ENCODE assay signal across 18 cellular contexts in genomic region chr17:65573283-65573603, GRCh38.
"Had no signal": no experiment of that assay in that cellular context is flagged by ENCODE, and none has a peak within 500 bp of the region (broad histone marks: within the 10 kb centered on the region; RNA-seq: fewer than 3 reads in every experiment).

No MANE protein-coding gene starts in this region.

- H3K27me3 Mint-ChIP-seq: activated CD4-positive, alpha-beta T cell treated with anti-CD3 and anti-CD28 coated beads for 36 hours; activated naive CD8-positive, alpha-beta T cell had no signal

- H3K36me3 ChIP-seq: esophagus muscularis mucosa, spleen, thoracic aorta, upper lobe of right lung had no signal

- H3K9me3 Mint-ChIP-seq: activated CD4-positive, alpha-beta memory T cell treated with anti-CD3 and anti-CD28 coated beads for 36 hours; activated T-helper 1 cell treated with anti-CD3 and anti-CD28 coated beads, Interleukin-12 subunit alpha, Interleukin-12 subunit beta, Interleukin-2, Interleukin-4 antibody, amounts not matched to agents 30 ng/mL and 10 ng/mL and 1 ng/mL, durations not matched to agents 14 hours and 24 hours and 36 hours; T-helper 2 cell treated with Interferon-gamma antibody and Interleukin-4, amounts not matched to agents 5 μg/mL and 100 μg/mL, for 36 hours had no signal

- DNase-seq: activated CD4-positive, alpha-beta memory T cell treated with anti-CD3 and anti-CD28 coated beads for 36 hours; activated CD4-positive, alpha-beta T cell treated with anti-CD3 and anti-CD28 coated beads for 36 hours; activated gamma-delta T cell treated with Interleukin-2 at 50 U/mL for 16 hours; activated T-cell treated with anti-CD3 and anti-CD28 coated beads for 4 hours; cerebellar nuclear complex; effector CD4-positive, alpha-beta T cell; immature natural killer cell; kidney glomerular epithelial cell; left ventricle myocardium superior; naive B cell; spleen; stimulated activated naive B cell treated with anti-CD40 and anti-IgM and Interleukin-4, amounts not matched to agents 10 μg/mL and 1 μg/mL and 100 μg/mL, for 72 hours; upper lobe of right lung had no signal

- H3K36me3 Mint-ChIP-seq: activated CD4-positive, alpha-beta memory T cell treated with anti-CD3 and anti-CD28 coated beads for 36 hours; activated naive CD8-positive, alpha-beta T cell; immature natural killer cell; naive B cell; stimulated activated naive B cell treated with anti-CD40 and anti-IgM and Interleukin-4, amounts not matched to agents 10 μg/mL and 1 μg/mL and 100 μg/mL, for 72 hours had no signal

- H3K4me1 Mint-ChIP-seq: activated CD4-positive, alpha-beta T cell treated with anti-CD3 and anti-CD28 coated beads for 36 hours; immature natural killer cell had no signal

- H3K4me3 Mint-ChIP-seq: activated CD4-positive, alpha-beta memory T cell treated with anti-CD3 and anti-CD28 coated beads for 36 hours; activated CD4-positive, alpha-beta T cell treated with anti-CD3 and anti-CD28 coated beads for 36 hours; activated naive CD8-positive, alpha-beta T cell; activated T-helper 1 cell treated with anti-CD3 and anti-CD28 coated beads, Interleukin-12 subunit alpha, Interleukin-12 subunit beta, Interleukin-2, Interleukin-4 antibody, amounts not matched to agents 30 ng/mL and 10 ng/mL and 1 ng/mL, durations not matched to agents 14 hours and 24 hours and 36 hours; immature natural killer cell; naive B cell; stimulated activated naive B cell treated with anti-CD40 and anti-IgM and Interleukin-4, amounts not matched to agents 10 μg/mL and 1 μg/mL and 100 μg/mL, for 72 hours; T-helper 2 cell treated with Interferon-gamma antibody and Interleukin-4, amounts not matched to agents 5 μg/mL and 100 μg/mL, for 36 hours had no signal

- ATAC-seq: activated CD4-positive, alpha-beta T cell treated with anti-CD3 and anti-CD28 coated beads for 36 hours; left ventricle myocardium superior; stimulated activated naive B cell treated with anti-CD40 and anti-IgM and Interleukin-4, amounts not matched to agents 10 μg/mL and 1 μg/mL and 100 μg/mL, for 72 hours; upper lobe of right lung had no signal

- H3K27ac Mint-ChIP-seq: activated CD4-positive, alpha-beta memory T cell treated with anti-CD3 and anti-CD28 coated beads for 36 hours; activated CD4-positive, alpha-beta T cell treated with anti-CD3 and anti-CD28 coated beads for 36 hours; activated naive CD8-positive, alpha-beta T cell; activated T-helper 1 cell treated with anti-CD3 and anti-CD28 coated beads, Interleukin-12 subunit alpha, Interleukin-12 subunit beta, Interleukin-2, Interleukin-4 antibody, amounts not matched to agents 30 ng/mL and 10 ng/mL and 1 ng/mL, durations not matched to agents 14 hours and 24 hours and 36 hours; immature natural killer cell; stimulated activated naive B cell treated with anti-CD40 and anti-IgM and Interleukin-4, amounts not matched to agents 10 μg/mL and 1 μg/mL and 100 μg/mL, for 72 hours; T-helper 2 cell treated with Interferon-gamma antibody and Interleukin-4, amounts not matched to agents 5 μg/mL and 100 μg/mL, for 36 hours had no signal

- H3K27ac ChIP-seq: esophagus muscularis mucosa, spleen, thoracic aorta, upper lobe of right lung had no signal

- H3K9me3 ChIP-seq: esophagus muscularis mucosa, spleen, thoracic aorta, upper lobe of right lung had no signal

- H3K4me3 ChIP-seq: esophagus muscularis mucosa, spleen, thoracic aorta, upper lobe of right lung had no signal

- H3K4me1 ChIP-seq: esophagus muscularis mucosa, upper lobe of right lung had no signal

- H3K27me3 ChIP-seq: esophagus muscularis mucosa, upper lobe of right lung had no signal
